In genomic region chr2:45729753-45730512, GRCh38 we compare ENCODE assay signal across 8 cellular contexts.
DNase-seq lines count a peak whose midpoint lies in the region; ATAC-seq and TF ChIP-seq lines count a peak whose summit lies in the region.

No MANE protein-coding gene starts in this region.

- POLR2A ChIA-PET in HEK293T (lab: Yijun Ruan, JAX): no interaction called here

- H4K20me1 ChIP-seq in MM.1S (ENCODE audit: insufficient read depth, low read length): no peaks in the 10 kb centered on the region

- peaks cover 7% of the 10 kb centered on the region for H3K4me1 ChIP-seq in MM.1S (ENCODE audit: low read length)
- no peaks in the 10 kb centered on the region for H3K4me1 ChIP-seq in endodermal cell (ENCODE audit: control insufficient read depth, insufficient read depth, low read length)
- H3K4me1 ChIP-seq in upper lobe of left lung: peaks cover under 1 to 8% (median 2%) of the 10 kb centered on the region in 4 donors

- no peaks in the 10 kb centered on the region for H3K36me3 ChIP-seq in MM.1S (replicated peaks; ENCODE audit: insufficient read depth, low read length)
- no peaks in the 10 kb centered on the region for H3K36me3 ChIP-seq in endodermal cell (ENCODE audit: control insufficient read depth, insufficient read depth, low read length)
- H3K36me3 ChIP-seq in upper lobe of left lung: no peaks in the 10 kb centered on the region

- H3K4me2 ChIP-seq in MM.1S (ENCODE audit: low read depth, low read length): no peak overlapping the region

- H3K27ac Mint-ChIP-seq in endodermal cell: no peak overlapping the region

- ATAC-seq in GM18519 (IDR thresholded peaks at IDR 0.05; ENCODE audit: low FRiP score, unreplicated experiment) (peak; percentile 35), upper lobe of left lung (ENCODE audit: low FRiP score in 2 of 2) (peak in 1 of 2 donors; percentile 49)

- TF ChIP-seq CTCF in MM.1S (IDR thresholded peaks at IDR 0.05; ENCODE audit: low read length): peak; percentile 24
- peak; percentile 72 for TF ChIP-seq CTCF in endodermal cell (conservative IDR thresholded peaks at IDR 0.05)
- peak in 4 of 6 experiments; percentile 11 to 22 (median 16) for TF ChIP-seq CTCF in upper lobe of left lung (IDR thresholded peaks at IDR 0.05)

- no peaks in the 10 kb centered on the region for H3K9me3 Mint-ChIP-seq in endodermal cell

- CTCF ChIA-PET in HEK293T (lab: Yijun Ruan, JAX): interaction anchor here (0.5 kb wide), 1 partner anchor 12 kb away, joined by 4 read pairs; no protein-coding TSS in a partner anchor

- peaks cover 21% of the 10 kb centered on the region for H3K27me3 Mint-ChIP-seq in endodermal cell (ENCODE audit: insufficient read depth)

- H3K4me1 Mint-ChIP-seq in endodermal cell: peaks cover 11% of the 10 kb centered on the region

- H3F3A ChIP-seq in MM.1S (ENCODE audit: insufficient read depth, low read length): no peaks in the 10 kb centered on the region

- H3K9me2 ChIP-seq in MM.1S (replicated peaks; ENCODE audit: insufficient read depth, low read length): no peaks in the 10 kb centered on the region

- H3K27me3 ChIP-seq in MM.1S (replicated peaks; ENCODE audit: insufficient read depth, low read length) (no peaks in the 10 kb centered on the region), endodermal cell (ENCODE audit: control insufficient read depth, insufficient read depth, low read length, poor library complexity, severe bottlenecking) (peaks cover 27% of the 10 kb centered on the region), upper lobe of left lung (no peaks in the 10 kb centered on the region)

- H3K4me3 Mint-ChIP-seq in endodermal cell: no peak overlapping the region

- 87 to 89% methylated on average over 5 to 8 of the region's 8 CpGs for WGBS in endodermal cell (ENCODE audit: insufficient coverage in 1 of 2, insufficient read length in 1 of 2), 2 experiments
- whole genome bisulfite sequencing in upper lobe of left lung, 2 donors: 77 to 84% methylated on average over 8 of the region's 8 CpGs

- TF ChIP-seq POLR2A in upper lobe of left lung (IDR thresholded peaks at IDR 0.05): no peak

- H3K9me3 ChIP-seq in MM.1S (replicated peaks; ENCODE audit: insufficient read depth, low read length) (no peaks in the 10 kb centered on the region), endodermal cell (ENCODE audit: control insufficient read depth, low read length) (no peaks in the 10 kb centered on the region), upper lobe of left lung (no peaks in the 10 kb centered on the region)

- no peak overlapping the region for H2AFZ ChIP-seq in MM.1S (ENCODE audit: low read length)

- DNase-seq in HEK293T (ENCODE audit: extremely low spot score): peak; percentile 38
- no peak for DNase-seq in MM.1S
- DNase-seq in endodermal cell: peak; percentile 54
- DNase-seq in upper lobe of left lung: no peak
- DNase-seq in cerebellar cortex (ENCODE audit: low spot score): no peak
- DNase-seq in activated naive CD4-positive, alpha-beta T cell treated with Interleukin-2 at 50 U/mL for 16 hours: no peak
- no peak for DNase-seq in activated T-cell treated with anti-CD3 and anti-CD28 coated beads for 4 hours

- no peak overlapping the region for H3K27ac ChIP-seq in MM.1S (ENCODE audit: low read length)
- H3K27ac ChIP-seq in endodermal cell (ENCODE audit: low read depth, low read length): no peak overlapping the region
- H3K27ac ChIP-seq in upper lobe of left lung: no peak overlapping the region

- H3K36me3 Mint-ChIP-seq in endodermal cell (ENCODE audit: low read depth): no peaks in the 10 kb centered on the region

- TF ChIP-seq EP300 in upper lobe of left lung (IDR thresholded peaks at IDR 0.05): no peak

- no peak overlapping the region for H3K9ac ChIP-seq in MM.1S (ENCODE audit: low read length)
- H3K9ac ChIP-seq in endodermal cell (ENCODE audit: extremely low read depth, low read length, poor library complexity, severe bottlenecking): no peak overlapping the region

- H3K4me3 ChIP-seq in MM.1S (ENCODE audit: low read length) (no peak overlapping the region), endodermal cell (ENCODE audit: low read length) (no peak overlapping the region), upper lobe of left lung (no peak overlapping the region)

- no peaks in the 10 kb centered on the region for H3K79me2 ChIP-seq in MM.1S (ENCODE audit: low read length)

TF ChIP-seq in HEK293T, 16 proteins besides CTCF, POLR2A, EP300 and RAD21:
- TF ChIP-seq, protein P1, sequence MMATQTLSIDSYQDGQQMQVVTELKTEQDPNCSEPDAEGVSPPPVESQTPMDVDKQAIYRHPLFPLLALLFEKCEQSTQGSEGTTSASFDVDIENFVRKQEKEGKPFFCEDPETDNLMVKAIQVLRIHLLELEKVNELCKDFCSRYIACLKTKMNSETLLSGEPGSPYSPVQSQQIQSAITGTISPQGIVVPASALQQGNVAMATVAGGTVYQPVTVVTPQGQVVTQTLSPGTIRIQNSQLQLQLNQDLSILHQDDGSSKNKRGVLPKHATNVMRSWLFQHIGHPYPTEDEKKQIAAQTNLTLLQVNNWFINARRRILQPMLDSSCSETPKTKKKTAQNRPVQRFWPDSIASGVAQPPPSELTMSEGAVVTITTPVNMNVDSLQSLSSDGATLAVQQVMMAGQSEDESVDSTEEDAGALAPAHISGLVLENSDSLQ (IDR thresholded peaks at IDR 0.05): no peak
- TF ChIP-seq SUZ12 (IDR thresholded peaks at IDR 0.05) (no peak), HDGF (IDR thresholded peaks at IDR 0.05; ENCODE audit: borderline replicate concordance) (no peak), LEF1 (IDR thresholded peaks at IDR 0.05; ENCODE audit: borderline replicate concordance) (no peak), ARNT (IDR thresholded peaks at IDR 0.05) (no peak), L3MBTL2 (conservative IDR thresholded peaks at IDR 0.05) (no peak), FOXM1 (IDR thresholded peaks at IDR 0.05; ENCODE audit: borderline replicate concordance) (no peak), FOXK2 (IDR thresholded peaks at IDR 0.05) (no peak), NFRKB (IDR thresholded peaks at IDR 0.05) (no peak), ZNF384 (IDR thresholded peaks at IDR 0.05) (no peak), ELF4 (IDR thresholded peaks at IDR 0.05) (no peak), FOXA1 (IDR thresholded peaks at IDR 0.05) (no peak), SP1 (IDR thresholded peaks at IDR 0.05) (no peak), BHLHE40 (IDR thresholded peaks at IDR 0.05; ENCODE audit: borderline replicate concordance) (no peak), CTBP1 (IDR thresholded peaks at IDR 0.05; ENCODE audit: borderline replicate concordance) (no peak)

Comparison
In these comparisons a context has a peak if more than half of its experiments do, and no peak if none do; other contexts are left out.
1. DNase-seq: peak in HEK293T (single experiment) and endodermal cell (single experiment); none in MM.1S (single experiment), upper lobe of left lung (0 of 2), cerebellar cortex (single experiment), activated naive CD4-positive, alpha-beta T cell treated with Interleukin-2 at 50 U/mL for 16 hours (single experiment) and activated T-cell treated with anti-CD3 and anti-CD28 coated beads for 4 hours (single experiment).
2. CTCF ChIP-seq: peak in every context shown above with its lines; median percentile 72 in endodermal cell; 24 in MM.1S; 16 in upper lobe of left lung.